In genomic region chr10:43444897-43445466, GRCh38 we compare ENCODE assay signal across 18 cellular contexts. TPM values are rescaled to one million over a fixed set of nuclear protein-coding genes. Genes with fewer than 3 reads are reported as not detected.
DNase-seq lines count a peak whose midpoint lies in the region; ATAC-seq and TF ChIP-seq lines count a peak whose summit lies in the region.
"Had no signal": no experiment of that assay in that cellular context is flagged by ENCODE, and none has a peak within 500 bp of the region (broad histone marks: within the 10 kb centered on the region; RNA-seq: fewer than 3 reads in every experiment).

No MANE protein-coding gene starts in this region.

- WGBS in esophagus squamous epithelium, 2 donors, result 28 to 45% methylated on average over 2 of the region's 2 CpGs

- no peaks in the 10 kb centered on the region for H3K9me3 ChIP-seq in esophagus squamous epithelium
- H3K9me3 ChIP-seq: SJCRH30 had no signal

- H3K4me1 Mint-ChIP-seq in activated naive CD4-positive, alpha-beta T cell treated with anti-CD3 and anti-CD28 coated beads, Interleukin-2, amount 10 ng/mL, durations not matched to agents 7 days and 5 days, result peaks cover 32% of the 10 kb centered on the region
- peaks cover 15% of the 10 kb centered on the region for H3K4me1 Mint-ChIP-seq in activated T-helper 1 cell treated with anti-CD3 and anti-CD28 coated beads, Interleukin-12 subunit alpha, Interleukin-12 subunit beta, Interleukin-2, Interleukin-4 antibody, amounts not matched to agents 30 ng/mL and 10 ng/mL and 1 ng/mL, durations not matched to agents 14 hours and 24 hours and 36 hours (ENCODE audit: low read depth)
- H3K4me1 Mint-ChIP-seq in stimulated activated effector memory CD8-positive, alpha-beta T cell treated with anti-CD3 and anti-CD28 coated beads, Interleukin-12 subunit alpha, Interleukin-12 subunit beta, amount 100 ng/mL, for 72 hours, result no peaks in the 10 kb centered on the region

- peak overlapping the region in 3 of 4 donors; percentile 56 to 80 (median 64) for H3K27ac ChIP-seq in esophagus squamous epithelium
- H3K27ac ChIP-seq: SJCRH30 had no signal

- peaks cover 3 to 16% (median 6%) of the 10 kb centered on the region in 3 donors for H3K4me1 ChIP-seq in esophagus squamous epithelium
- H3K4me1 ChIP-seq: SJCRH30 had no signal

- intact Hi-C loops in activated T-helper 1 cell treated with anti-CD3 and anti-CD28 coated beads, Interleukin-12 subunit alpha, Interleukin-12 subunit beta, Interleukin-2, Interleukin-4 antibody, amounts not matched to agents 30 ng/mL and 10 ng/mL and 1 ng/mL, durations not matched to agents 14 hours and 24 hours and 36 hours (cut with micrococcal nuclease), result no loop called here
- intact Hi-C loops in esophagus squamous epithelium (cut with DNase I), result no loop called here

- TF ChIP-seq POLR2A in esophagus squamous epithelium (IDR thresholded peaks at IDR 0.05), result no peak

- H3K4me3 Mint-ChIP-seq in activated naive CD4-positive, alpha-beta T cell treated with anti-CD3 and anti-CD28 coated beads, Interleukin-2, amount 10 ng/mL, durations not matched to agents 7 days and 5 days, result no peak overlapping the region
- H3K4me3 Mint-ChIP-seq in activated T-helper 1 cell treated with anti-CD3 and anti-CD28 coated beads, Interleukin-12 subunit alpha, Interleukin-12 subunit beta, Interleukin-2, Interleukin-4 antibody, amounts not matched to agents 30 ng/mL and 10 ng/mL and 1 ng/mL, durations not matched to agents 14 hours and 24 hours and 36 hours, result no peak overlapping the region
- peak overlapping the region; percentile 36 for H3K4me3 Mint-ChIP-seq in stimulated activated effector memory CD8-positive, alpha-beta T cell treated with anti-CD3 and anti-CD28 coated beads, Interleukin-12 subunit alpha, Interleukin-12 subunit beta, amount 100 ng/mL, for 72 hours

- H3K27me3 Mint-ChIP-seq in activated naive CD4-positive, alpha-beta T cell treated with anti-CD3 and anti-CD28 coated beads, Interleukin-2, amount 10 ng/mL, durations not matched to agents 7 days and 5 days, result no peaks in the 10 kb centered on the region
- H3K27me3 Mint-ChIP-seq in activated T-helper 1 cell treated with anti-CD3 and anti-CD28 coated beads, Interleukin-12 subunit alpha, Interleukin-12 subunit beta, Interleukin-2, Interleukin-4 antibody, amounts not matched to agents 30 ng/mL and 10 ng/mL and 1 ng/mL, durations not matched to agents 14 hours and 24 hours and 36 hours (ENCODE audit: insufficient read depth), result no peaks in the 10 kb centered on the region
- H3K27me3 Mint-ChIP-seq: CD4-positive, CD25-positive, alpha-beta regulatory T cell had no signal

- H3K36me3 ChIP-seq in esophagus squamous epithelium, result no peaks in the 10 kb centered on the region
- H3K36me3 ChIP-seq: SJCRH30 had no signal

- no peak for TF ChIP-seq CTCF in esophagus squamous epithelium (IDR thresholded peaks at IDR 0.05)

- no peak overlapping the region for H3K4me3 ChIP-seq in esophagus squamous epithelium
- H3K4me3 ChIP-seq: SJCRH30 had no signal

- CTCF ChIA-PET in activated naive CD4-positive, alpha-beta T cell treated with anti-CD3 and anti-CD28 coated beads, Interleukin-2, amount 10 ng/mL, durations not matched to agents 7 days and 5 days (lab: Charles Lee), result no interaction called here

- H3K9me3 Mint-ChIP-seq in activated naive CD4-positive, alpha-beta T cell treated with anti-CD3 and anti-CD28 coated beads, Interleukin-2, amount 10 ng/mL, durations not matched to agents 7 days and 5 days, result peaks cover 19% of the 10 kb centered on the region
- H3K9me3 Mint-ChIP-seq in activated T-helper 1 cell treated with anti-CD3 and anti-CD28 coated beads, Interleukin-12 subunit alpha, Interleukin-12 subunit beta, Interleukin-2, Interleukin-4 antibody, amounts not matched to agents 30 ng/mL and 10 ng/mL and 1 ng/mL, durations not matched to agents 14 hours and 24 hours and 36 hours, result peaks cover 5% of the 10 kb centered on the region
- no peaks in the 10 kb centered on the region for H3K9me3 Mint-ChIP-seq in stimulated activated effector memory CD8-positive, alpha-beta T cell treated with anti-CD3 and anti-CD28 coated beads, Interleukin-12 subunit alpha, Interleukin-12 subunit beta, amount 100 ng/mL, for 72 hours

- H3K27ac Mint-ChIP-seq in activated naive CD4-positive, alpha-beta T cell treated with anti-CD3 and anti-CD28 coated beads, Interleukin-2, amount 10 ng/mL, durations not matched to agents 7 days and 5 days, result peak overlapping the region; percentile 73
- peak overlapping the region; percentile 52 for H3K27ac Mint-ChIP-seq in activated T-helper 1 cell treated with anti-CD3 and anti-CD28 coated beads, Interleukin-12 subunit alpha, Interleukin-12 subunit beta, Interleukin-2, Interleukin-4 antibody, amounts not matched to agents 30 ng/mL and 10 ng/mL and 1 ng/mL, durations not matched to agents 14 hours and 24 hours and 36 hours
- H3K27ac Mint-ChIP-seq in stimulated activated effector memory CD8-positive, alpha-beta T cell treated with anti-CD3 and anti-CD28 coated beads, Interleukin-12 subunit alpha, Interleukin-12 subunit beta, amount 100 ng/mL, for 72 hours, result peak overlapping the region; percentile 56
- H3K27ac Mint-ChIP-seq: CD4-positive, CD25-positive, alpha-beta regulatory T cell had no signal

- peaks cover 33% of the 10 kb centered on the region for H3K36me3 Mint-ChIP-seq in activated naive CD4-positive, alpha-beta T cell treated with anti-CD3 and anti-CD28 coated beads, Interleukin-2, amount 10 ng/mL, durations not matched to agents 7 days and 5 days
- peaks cover 11% of the 10 kb centered on the region for H3K36me3 Mint-ChIP-seq in activated T-helper 1 cell treated with anti-CD3 and anti-CD28 coated beads, Interleukin-12 subunit alpha, Interleukin-12 subunit beta, Interleukin-2, Interleukin-4 antibody, amounts not matched to agents 30 ng/mL and 10 ng/mL and 1 ng/mL, durations not matched to agents 14 hours and 24 hours and 36 hours (ENCODE audit: low read depth)
- no peaks in the 10 kb centered on the region for H3K36me3 Mint-ChIP-seq in stimulated activated effector memory CD8-positive, alpha-beta T cell treated with anti-CD3 and anti-CD28 coated beads, Interleukin-12 subunit alpha, Interleukin-12 subunit beta, amount 100 ng/mL, for 72 hours

- no peak for ATAC-seq in stimulated activated effector memory CD8-positive, alpha-beta T cell treated with anti-CD3 and anti-CD28 coated beads, Interleukin-12 subunit alpha, Interleukin-12 subunit beta, amount 100 ng/mL, for 72 hours
- ATAC-seq in HG02885 (IDR thresholded peaks at IDR 0.05; ENCODE audit: poor library complexity, unreplicated experiment) (no peak), GM18858 (IDR thresholded peaks at IDR 0.05; ENCODE audit: unreplicated experiment) (no peak)

- no peak for DNase-seq in activated naive CD4-positive, alpha-beta T cell treated with anti-CD3 and anti-CD28 coated beads, Interleukin-2, amount 10 ng/mL, durations not matched to agents 7 days and 5 days
- DNase-seq in activated naive CD4-positive, alpha-beta T cell treated with Interleukin-2 at 50 U/mL for 16 hours, result no peak
- no peak for DNase-seq in activated T-helper 1 cell treated with anti-CD3 and anti-CD28 coated beads, Interleukin-12 subunit alpha, Interleukin-12 subunit beta, Interleukin-2, Interleukin-4 antibody, amounts not matched to agents 30 ng/mL and 10 ng/mL and 1 ng/mL, durations not matched to agents 14 hours and 24 hours and 36 hours (ENCODE audit: low spot score)
- DNase-seq in esophagus squamous epithelium (lab: John Stamatoyannopoulos, UW), result no peak
- no peak for DNase-seq in stimulated activated effector memory CD8-positive, alpha-beta T cell treated with anti-CD3 and anti-CD28 coated beads, Interleukin-12 subunit alpha, Interleukin-12 subunit beta, amount 100 ng/mL, for 72 hours (ENCODE audit: low spot score in 2 of 2)
- DNase-seq: EL; H7; Karpas-422; NCI-H1105; NCI-H1694; NCI-H2107; NCI-H2227 treated with DMSO at 0.1 percent for 48 hours; NCI-H526; NK-92 treated with Interleukin-12 subunit alpha and Interleukin-12 subunit beta, amount 100 ng/mL, for 24 hours; SJCRH30 had no signal

- no peaks in the 10 kb centered on the region for H3K27me3 ChIP-seq in esophagus squamous epithelium
- H3K27me3 ChIP-seq: SJCRH30 had no signal

RNA-seq across cellular contexts. Expression of gene ZNF487, which starts 8.1 kb away (rescaled TPM):
- 1.8 and 2.0 TPM in 2 replicates for total RNA-seq in activated T-helper 1 cell treated with anti-CD3 and anti-CD28 coated beads, Interleukin-12 subunit alpha, Interleukin-12 subunit beta, Interleukin-2, Interleukin-4 antibody, amounts not matched to agents 30 ng/mL and 10 ng/mL and 1 ng/mL, durations not matched to agents 14 hours and 24 hours and 36 hours
- total RNA-seq in esophagus squamous epithelium, result 1 to 10 TPM; 1.7 to 4.6 (median 4.2) TPM

RNA-seq across cellular contexts. Expression of gene HNRNPF, which starts 36.0 kb away (rescaled TPM):
- total RNA-seq in activated T-helper 1 cell treated with anti-CD3 and anti-CD28 coated beads, Interleukin-12 subunit alpha, Interleukin-12 subunit beta, Interleukin-2, Interleukin-4 antibody, amounts not matched to agents 30 ng/mL and 10 ng/mL and 1 ng/mL, durations not matched to agents 14 hours and 24 hours and 36 hours, result 499 and 501 TPM in 2 replicates
- 100 to 1,000 TPM; 154 to 229 (median 189) TPM for total RNA-seq in esophagus squamous epithelium
